ENCODE assay signal across 11 cellular contexts in genomic region chr22:39175127-39176066, GRCh38. TPM values are rescaled to one million over a fixed set of nuclear protein-coding genes. Genes with fewer than 3 reads are reported as not detected.
DNase-seq lines count a peak whose midpoint lies in the region; ATAC-seq and TF ChIP-seq lines count a peak whose summit lies in the region.
"Had no signal": no experiment of that assay in that cellular context is flagged by ENCODE, and none has a peak within 500 bp of the region (broad histone marks: within the 10 kb centered on the region; RNA-seq: fewer than 3 reads in every experiment).

No MANE protein-coding gene starts in this region.

- no peaks in the 10 kb centered on the region for H3K9me3 Mint-ChIP-seq in natural killer cell
- no peaks in the 10 kb centered on the region for H3K9me3 Mint-ChIP-seq in natural killer cell treated with Interleukin-12 subunit alpha and Interleukin-12 subunit beta and Interleukin-15 and Interleukin-18, amount 100 ng/mL, for 72 hours
- no peaks in the 10 kb centered on the region for H3K9me3 Mint-ChIP-seq in endothelial cell (ENCODE audit: unreplicated experiment)
- H3K9me3 Mint-ChIP-seq in naive thymus-derived CD8-positive, alpha-beta T cell, result no peaks in the 10 kb centered on the region
- H3K9me3 Mint-ChIP-seq in activated CD4-positive, alpha-beta memory T cell treated with anti-CD3 and anti-CD28 coated beads, Interleukin-2, amount 10 ng/mL, durations not matched to agents 7 days and 5 days, result no peaks in the 10 kb centered on the region

- TF ChIP-seq CTCF in natural killer cell (IDR thresholded peaks at IDR 0.05), result no peak
- no peak for TF ChIP-seq CTCF in endothelial cell (IDR thresholded peaks at IDR 0.05; ENCODE audit: unreplicated experiment)

- no peaks in the 10 kb centered on the region for H3K36me3 Mint-ChIP-seq in natural killer cell
- no peaks in the 10 kb centered on the region for H3K36me3 Mint-ChIP-seq in natural killer cell treated with Interleukin-12 subunit alpha and Interleukin-12 subunit beta and Interleukin-15 and Interleukin-18, amount 100 ng/mL, for 72 hours
- no peaks in the 10 kb centered on the region for H3K36me3 Mint-ChIP-seq in endothelial cell (ENCODE audit: low read depth, unreplicated experiment)
- peaks cover 0 to 2% (median 0%) of the 10 kb centered on the region in 3 donors for H3K36me3 Mint-ChIP-seq in naive thymus-derived CD8-positive, alpha-beta T cell
- H3K36me3 Mint-ChIP-seq in activated CD4-positive, alpha-beta memory T cell treated with anti-CD3 and anti-CD28 coated beads, Interleukin-2, amount 10 ng/mL, durations not matched to agents 7 days and 5 days (ENCODE audit: low read depth), result no peaks in the 10 kb centered on the region

- DNase-seq in natural killer cell, result no peak
- DNase-seq in natural killer cell treated with Interleukin-12 subunit alpha and Interleukin-12 subunit beta and Interleukin-15 and Interleukin-18, amount 100 ng/mL, for 72 hours (ENCODE audit: low spot score), result no peak
- peak; percentile 21 for DNase-seq in endothelial cell (ENCODE audit: low spot score)
- DNase-seq in naive thymus-derived CD8-positive, alpha-beta T cell, result no peak
- DNase-seq in activated CD4-positive, alpha-beta memory T cell treated with anti-CD3 and anti-CD28 coated beads, Interleukin-2, amount 10 ng/mL, durations not matched to agents 7 days and 5 days, result no peak
- DNase-seq: DMS 273 treated with DMSO at 0.1 percent for 48 hours, hippocampal formation, NCI-H2081 treated with DMSO at 0.1 percent for 48 hours had no signal

- POLR2A ChIA-PET in naive thymus-derived CD8-positive, alpha-beta T cell (lab: Charles Lee), result interaction anchor here (0.6 to 13.1 kb wide), 11 partner anchors 22 to 491 kb away, joined by 3 to 231 read pairs (median 6); partner anchors contain the start of genes ATF4, CBX7, PDGFB and RPL3
- POLR2A ChIA-PET in activated CD4-positive, alpha-beta memory T cell treated with anti-CD3 and anti-CD28 coated beads, Interleukin-2, amount 10 ng/mL, durations not matched to agents 7 days and 5 days (lab: Charles Lee), result interaction anchor here (1.3 to 9.8 kb wide), 3 partner anchors 22 to 354 kb away, joined by 3 to 134 read pairs (median 4); partner anchors contain the start of gene RPL3

- H3K4me1 Mint-ChIP-seq in natural killer cell (peaks cover 56 to 89% of the 10 kb centered on the region in 2 donors), endothelial cell (ENCODE audit: unreplicated experiment) (peaks cover 60% of the 10 kb centered on the region)
- H3K4me1 Mint-ChIP-seq in natural killer cell treated with Interleukin-12 subunit alpha and Interleukin-12 subunit beta and Interleukin-15 and Interleukin-18, amount 100 ng/mL, for 72 hours (ENCODE audit: low read depth in 2 of 2), result peaks cover 46 to 56% of the 10 kb centered on the region in 2 donors
- H3K4me1 Mint-ChIP-seq in naive thymus-derived CD8-positive, alpha-beta T cell, result peaks cover 36 to 70% (median 63%) of the 10 kb centered on the region in 4 donors
- peaks cover 60% of the 10 kb centered on the region for H3K4me1 Mint-ChIP-seq in activated CD4-positive, alpha-beta memory T cell treated with anti-CD3 and anti-CD28 coated beads, Interleukin-2, amount 10 ng/mL, durations not matched to agents 7 days and 5 days

- H3K27ac Mint-ChIP-seq in natural killer cell, result peak overlapping the region; percentile 96 to 98
- H3K27ac Mint-ChIP-seq in natural killer cell treated with Interleukin-12 subunit alpha and Interleukin-12 subunit beta and Interleukin-15 and Interleukin-18, amount 100 ng/mL, for 72 hours, result no peak overlapping the region
- H3K27ac Mint-ChIP-seq in endothelial cell (ENCODE audit: unreplicated experiment), result peak overlapping the region; percentile 100
- peak overlapping the region; percentile 93 to 99 (median 98) for H3K27ac Mint-ChIP-seq in naive thymus-derived CD8-positive, alpha-beta T cell
- H3K27ac Mint-ChIP-seq in activated CD4-positive, alpha-beta memory T cell treated with anti-CD3 and anti-CD28 coated beads, Interleukin-2, amount 10 ng/mL, durations not matched to agents 7 days and 5 days, result no peak overlapping the region

- intact Hi-C loops in natural killer cell (cut with micrococcal nuclease), result loop anchor here (10.0 kb wide), 1 partner anchor 869 kb away; no protein-coding TSS in a partner anchor

- peak overlapping the region; percentile 21 for H3K4me3 Mint-ChIP-seq in natural killer cell
- no peak overlapping the region for H3K4me3 Mint-ChIP-seq in natural killer cell treated with Interleukin-12 subunit alpha and Interleukin-12 subunit beta and Interleukin-15 and Interleukin-18, amount 100 ng/mL, for 72 hours
- H3K4me3 Mint-ChIP-seq in endothelial cell (ENCODE audit: unreplicated experiment), result no peak overlapping the region
- H3K4me3 Mint-ChIP-seq in naive thymus-derived CD8-positive, alpha-beta T cell, result peak overlapping the region in 5 of 10 donors; percentile 2 to 82 (median 72)
- no peak overlapping the region for H3K4me3 Mint-ChIP-seq in activated CD4-positive, alpha-beta memory T cell treated with anti-CD3 and anti-CD28 coated beads, Interleukin-2, amount 10 ng/mL, durations not matched to agents 7 days and 5 days

- CTCF ChIA-PET in activated CD4-positive, alpha-beta memory T cell treated with anti-CD3 and anti-CD28 coated beads, Interleukin-2, amount 10 ng/mL, durations not matched to agents 7 days and 5 days (lab: Charles Lee), result interaction anchor here (0.5 to 7.0 kb wide), 3 partner anchors 32 to 142 kb away, joined by 3 to 115 read pairs (median 3); partner anchors contain the start of gene RPL3

- H3K27me3 Mint-ChIP-seq in natural killer cell (ENCODE audit: low read depth in 2 of 2) (peaks cover 0 to 3% of the 10 kb centered on the region in 2 donors), endothelial cell (ENCODE audit: unreplicated experiment) (peaks cover 15% of the 10 kb centered on the region)
- H3K27me3 Mint-ChIP-seq in natural killer cell treated with Interleukin-12 subunit alpha and Interleukin-12 subunit beta and Interleukin-15 and Interleukin-18, amount 100 ng/mL, for 72 hours, result no peaks in the 10 kb centered on the region
- no peaks in the 10 kb centered on the region for H3K27me3 Mint-ChIP-seq in naive thymus-derived CD8-positive, alpha-beta T cell
- peaks cover 13% of the 10 kb centered on the region for H3K27me3 Mint-ChIP-seq in activated CD4-positive, alpha-beta memory T cell treated with anti-CD3 and anti-CD28 coated beads, Interleukin-2, amount 10 ng/mL, durations not matched to agents 7 days and 5 days

- ATAC-seq in natural killer cell (no peak), GM19463 (IDR thresholded peaks at IDR 0.05; ENCODE audit: unreplicated experiment) (no peak), GM21515 (IDR thresholded peaks at IDR 0.05; ENCODE audit: unreplicated experiment) (no peak), GM21825 (IDR thresholded peaks at IDR 0.05; ENCODE audit: unreplicated experiment) (no peak)
- no peak for ATAC-seq in natural killer cell treated with Interleukin-12 subunit alpha and Interleukin-12 subunit beta and Interleukin-15 and Interleukin-18, amount 100 ng/mL, for 72 hours
- peak; percentile 4 to 7 for ATAC-seq in naive thymus-derived CD8-positive, alpha-beta T cell

RNA-seq across cellular contexts. Expression of gene CBX7, which starts 22.9 kb away (rescaled TPM):
- total RNA-seq in natural killer cell, result 10 to 100 TPM; 49.6 to 52.9 (median 50.0) TPM
- total RNA-seq in natural killer cell treated with Interleukin-12 subunit alpha and Interleukin-12 subunit beta and Interleukin-15 and Interleukin-18, amount 100 ng/mL, for 72 hours, result 10 to 100 TPM in 1 of 2 donors, 1 to 10 TPM in 1; 4.9 to 11.1 TPM
- 3.5 TPM for total RNA-seq in endothelial cell (ENCODE audit: unreplicated experiment)
- 100 to 1,000 TPM; 131 to 133 TPM for total RNA-seq in naive thymus-derived CD8-positive, alpha-beta T cell
- 10 to 100 TPM; 19.1 to 23.1 (median 19.5) TPM for polyA plus RNA-seq in naive thymus-derived CD8-positive, alpha-beta T cell
- 10 to 100 TPM; 24.9 to 25.0 TPM for total RNA-seq in activated CD4-positive, alpha-beta memory T cell treated with anti-CD3 and anti-CD28 coated beads, Interleukin-2, amount 10 ng/mL, durations not matched to agents 7 days and 5 days

Comparison
In these comparisons a context has a peak if more than half of its experiments do, and no peak if none do; other contexts are left out.
1. H3K27ac Mint-ChIP-seq: peak in natural killer cell (2 of 2), endothelial cell (single experiment) and naive thymus-derived CD8-positive, alpha-beta T cell (10 of 10); none in natural killer cell treated with Interleukin-12 subunit alpha and Interleukin-12 subunit beta and Interleukin-15 and Interleukin-18, amount 100 ng/mL, for 72 hours (0 of 2) and activated CD4-positive, alpha-beta memory T cell treated with anti-CD3 and anti-CD28 coated beads, Interleukin-2, amount 10 ng/mL, durations not matched to agents 7 days and 5 days (single experiment).
2. ATAC-seq: peak in naive thymus-derived CD8-positive, alpha-beta T cell (2 of 2); none in natural killer cell (0 of 3), natural killer cell treated with Interleukin-12 subunit alpha and Interleukin-12 subunit beta and Interleukin-15 and Interleukin-18, amount 100 ng/mL, for 72 hours (0 of 2), GM19463 (single experiment), GM21515 (single experiment) and GM21825 (single experiment).